In the genomic region with DNA sequence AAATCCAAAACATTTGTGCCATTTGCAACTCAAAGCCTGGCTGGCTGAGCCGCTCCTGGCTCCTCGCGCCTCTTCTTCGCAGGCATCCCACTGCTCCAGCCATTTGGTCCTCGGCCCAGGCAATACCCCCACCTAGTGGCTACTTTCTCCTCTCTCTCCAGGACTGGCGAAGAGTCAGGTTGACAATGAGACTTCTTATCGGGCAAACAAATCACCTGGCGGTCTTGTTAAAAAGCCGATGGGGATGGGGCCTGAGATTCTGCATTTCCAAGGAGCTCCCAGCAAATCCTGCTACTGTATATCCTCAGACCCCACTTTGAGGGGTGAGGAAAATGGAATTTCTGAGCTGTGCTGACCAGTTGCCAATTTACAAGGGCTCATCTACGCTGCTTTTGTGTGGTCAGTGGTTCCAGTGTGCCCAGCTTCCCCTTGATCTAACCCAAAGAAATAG, we compare ENCODE assay signal across 8 cellular contexts.
DNase-seq lines count a peak whose midpoint lies in the region; ATAC-seq, FAIRE-seq and TF ChIP-seq lines count a peak whose summit lies in the region.

No MANE protein-coding gene starts in this region.

- no peaks in the 10 kb centered on the region for H3K27me3 ChIP-seq in iPS DF 6.9 (ENCODE audit: control insufficient read depth, insufficient read depth, low read length)

- H3K36me3 ChIP-seq in iPS DF 6.9 (ENCODE audit: control insufficient read depth, insufficient read depth, low read length): no peaks in the 10 kb centered on the region

- ATAC-seq in HG03095 (IDR thresholded peaks at IDR 0.05; ENCODE audit: unreplicated experiment) (no peak), HG03442 (IDR thresholded peaks at IDR 0.05; ENCODE audit: unreplicated experiment) (no peak)

- TF ChIP-seq CTCF in C4-2B (conservative IDR thresholded peaks at IDR 0.05): peak; percentile 95

- H3K27ac ChIP-seq in C4-2B: no peak overlapping the region
- H3K27ac ChIP-seq in iPS DF 6.9 (ENCODE audit: low read length): no peak overlapping the region

- H3K9me3 ChIP-seq in iPS DF 6.9 (ENCODE audit: control insufficient read depth, insufficient read depth, low read length): no peaks in the 10 kb centered on the region

- no CpG with 5 or more reads among the region's 10 CpGs for WGBS in iPS DF 6.9 (ENCODE audit: insufficient coverage, insufficient read length)

- DNase-seq in GM18507 (ENCODE audit: extremely low spot score, insufficient read length, low read depth) (peak; percentile 29), NCI-H2227 (lab: John Stamatoyannopoulos, UW; ENCODE audit: unreplicated experiment) (peak; percentile 83), amniotic stem cell (lab: John Stamatoyannopoulos, UW) (peak; percentile 35), iPS DF 6.9 (ENCODE audit: low read depth, low spot score) (peak; percentile 86)
- DNase-seq in stimulated activated CD8-positive, alpha-beta memory T cell treated with anti-CD3 and anti-CD28 coated beads, Interleukin-4, amount 100 ng/mL, for 48 hours: peak; percentile 39

- H3K4me3 ChIP-seq in iPS DF 6.9 (ENCODE audit: low read length): no peak overlapping the region

- no peaks in the 10 kb centered on the region for H3K4me1 ChIP-seq in iPS DF 6.9 (ENCODE audit: control insufficient read depth, insufficient read depth, low read length)

- peak; percentile 91 for FAIRE-seq in GM18507 (lab: Jason Lieb, UNC)

Comparison
In these comparisons a context has a peak if more than half of its experiments do, and no peak if none do; other contexts are left out.
1. DNase-seq: peak in every context shown above with its lines; median percentile 86 in iPS DF 6.9; 83 in NCI-H2227; 39 in stimulated activated CD8-positive, alpha-beta memory T cell treated with anti-CD3 and anti-CD28 coated beads, Interleukin-4, amount 100 ng/mL, for 48 hours; 35 in amniotic stem cell; 29 in GM18507.